ENCODE assay signal across 26 cellular contexts in genomic region chr13:94535775-94536174, GRCh38. TPM values are rescaled to one million over a fixed set of nuclear protein-coding genes. Genes with fewer than 3 reads are reported as not detected.
"Had no signal": no experiment of that assay in that cellular context is flagged by ENCODE, and none has a peak within 500 bp of the region (broad histone marks: within the 10 kb centered on the region; RNA-seq: fewer than 3 reads in every experiment).

No MANE protein-coding gene starts in this region.

- ATAC-seq: esophagus mucosa; heart left ventricle; naive thymus-derived CD4-positive, alpha-beta T cell; psoas muscle; right lobe of liver; stimulated activated memory B cell treated with anti-CD40 and anti-IgM and Interleukin-4, amounts not matched to agents 10 μg/mL and 1 μg/mL and 100 μg/mL, for 72 hours; stimulated activated naive CD8-positive, alpha-beta T cell treated with anti-CD3 and anti-CD28 coated beads, Interleukin-15, amount 100 ng/mL, for 72 hours had no signal

- H3K9me3 Mint-ChIP-seq: stimulated activated memory B cell treated with anti-CD40 and anti-IgM and Interleukin-4, amounts not matched to agents 10 μg/mL and 1 μg/mL and 100 μg/mL, for 72 hours had no signal

- H3K4me3 Mint-ChIP-seq: stimulated activated memory B cell treated with anti-CD40 and anti-IgM and Interleukin-4, amounts not matched to agents 10 μg/mL and 1 μg/mL and 100 μg/mL, for 72 hours; stimulated activated naive CD8-positive, alpha-beta T cell treated with anti-CD3 and anti-CD28 coated beads, Interleukin-15, amount 100 ng/mL, for 72 hours had no signal

- H3K36me3 ChIP-seq: heart left ventricle, neutrophil, right lobe of liver, thoracic aorta, transverse colon had no signal

- H3K4me3 ChIP-seq: dorsolateral prefrontal cortex, heart left ventricle, psoas muscle, right lobe of liver, thoracic aorta, transverse colon had no signal

- H3K27me3 Mint-ChIP-seq: stimulated activated naive CD8-positive, alpha-beta T cell treated with anti-CD3 and anti-CD28 coated beads, Interleukin-15, amount 100 ng/mL, for 72 hours had no signal

- H3K27ac ChIP-seq: dorsolateral prefrontal cortex, heart left ventricle, neutrophil, psoas muscle, right lobe of liver, thoracic aorta, transverse colon had no signal

- H3K27ac Mint-ChIP-seq: stimulated activated memory B cell treated with anti-CD40 and anti-IgM and Interleukin-4, amounts not matched to agents 10 μg/mL and 1 μg/mL and 100 μg/mL, for 72 hours; stimulated activated naive CD8-positive, alpha-beta T cell treated with anti-CD3 and anti-CD28 coated beads, Interleukin-15, amount 100 ng/mL, for 72 hours had no signal

- DNase-seq: cortex of kidney; dorsolateral prefrontal cortex; effector CD8-positive, alpha-beta T cell; heart left ventricle; hippocampal formation; kidney glomerular epithelial cell; mesendoderm; psoas muscle; retina; right lobe of liver; stimulated activated CD4-positive, alpha-beta T cell treated with anti-CD3 and anti-CD28 coated beads, Interleukin-15, amount 100 ng/mL, for 24 hours; stimulated activated CD4-positive, alpha-beta T cell treated with anti-CD3 and anti-CD28 coated beads, Interleukin-1b, Interleukin-23, amount 100 ng/mL, for 48 hours; stimulated activated CD4-positive, alpha-beta T cell treated with anti-CD3 and anti-CD28 coated beads, Interleukin-4, amount 100 ng/mL, for 24 hours; stimulated activated naive CD8-positive, alpha-beta T cell treated with anti-CD3 and anti-CD28 coated beads, Interleukin-15, amount 100 ng/mL, for 72 hours; transverse colon had no signal

- H3K4me1 ChIP-seq: heart left ventricle, psoas muscle, right lobe of liver, transverse colon had no signal

- H3K27me3 ChIP-seq: dorsolateral prefrontal cortex, heart left ventricle, right lobe of liver, transverse colon had no signal

- H3K4me1 Mint-ChIP-seq: stimulated activated memory B cell treated with anti-CD40 and anti-IgM and Interleukin-4, amounts not matched to agents 10 μg/mL and 1 μg/mL and 100 μg/mL, for 72 hours had no signal

- H3K36me3 Mint-ChIP-seq: stimulated activated memory B cell treated with anti-CD40 and anti-IgM and Interleukin-4, amounts not matched to agents 10 μg/mL and 1 μg/mL and 100 μg/mL, for 72 hours had no signal

RNA-seq across cellular contexts. Expression of gene DCT, which starts 56.3 kb away (rescaled TPM):
- total RNA-seq: esophagus mucosa, glomerular endothelial cell, lung microvascular endothelial cell, mononuclear cell, transverse colon had no signal
- polyA plus RNA-seq: fibroblast of lung, heart left ventricle, liver, neural cell had no signal
